ENCODE assay signal across 9 cellular contexts in genomic region chr13:114109646-114110045, GRCh38. TPM values are rescaled to one million over a fixed set of nuclear protein-coding genes. Genes with fewer than 3 reads are reported as not detected.
DNase-seq lines count a peak whose midpoint lies in the region; ATAC-seq and TF ChIP-seq lines count a peak whose summit lies in the region.
"Had no signal": no experiment of that assay in that cellular context is flagged by ENCODE, and none has a peak within 500 bp of the region (broad histone marks: within the 10 kb centered on the region; RNA-seq: fewer than 3 reads in every experiment).

No MANE protein-coding gene starts in this region.

- no peak overlapping the region for H2BK15ac ChIP-seq in mesenchymal stem cell (ENCODE audit: low read depth, poor library complexity, severe bottlenecking)

- H3K4me1 Mint-ChIP-seq in activated naive CD4-positive, alpha-beta T cell treated with anti-CD3 and anti-CD28 coated beads, Interleukin-2, amount 10 ng/mL, durations not matched to agents 7 days and 5 days, result peaks cover 69% of the 10 kb centered on the region

- H3K27me3 ChIP-seq in mesenchymal stem cell (ENCODE audit: control insufficient read depth in 1 of 2, insufficient read depth in 1 of 2, low read length in 2 of 2) (no peaks in the 10 kb centered on the region), upper lobe of right lung (no peaks in the 10 kb centered on the region)

- peak overlapping the region; percentile 63 for H2AK5ac ChIP-seq in mesenchymal stem cell (ENCODE audit: low read length, severe bottlenecking)

- peak overlapping the region in 1 of 2 experiments; percentile 0 for H3K14ac ChIP-seq in mesenchymal stem cell (ENCODE audit: low read length in 2 of 2)

- peaks cover 69% of the 10 kb centered on the region for H3K36me3 Mint-ChIP-seq in activated naive CD4-positive, alpha-beta T cell treated with anti-CD3 and anti-CD28 coated beads, Interleukin-2, amount 10 ng/mL, durations not matched to agents 7 days and 5 days

- H2AFZ ChIP-seq in mesenchymal stem cell (ENCODE audit: low read depth, low read length), result no peak overlapping the region

- intact Hi-C loops in upper lobe of right lung (cut with DNase I), result no loop called here

- peak overlapping the region; percentile 71 for H3K27ac ChIP-seq in mesenchymal stem cell (ENCODE audit: low read length, poor library complexity, severe bottlenecking)
- no peak overlapping the region for H3K27ac ChIP-seq in upper lobe of right lung

- H3K18ac ChIP-seq in mesenchymal stem cell (ENCODE audit: low read depth in 1 of 2, low read length in 2 of 2), result peak overlapping the region; percentile 54 to 75

- H3K4me2 ChIP-seq in mesenchymal stem cell (ENCODE audit: low read length, poor library complexity, severe bottlenecking), result no peak overlapping the region

- H2BK12ac ChIP-seq in mesenchymal stem cell (ENCODE audit: low read length in 2 of 2), result peak overlapping the region in 1 of 2 experiments; percentile 85

- peak overlapping the region; percentile 98 for H3K27ac Mint-ChIP-seq in activated naive CD4-positive, alpha-beta T cell treated with anti-CD3 and anti-CD28 coated beads, Interleukin-2, amount 10 ng/mL, durations not matched to agents 7 days and 5 days

- no peak overlapping the region for H2BK5ac ChIP-seq in mesenchymal stem cell (ENCODE audit: low read depth, low read length, poor library complexity, severe bottlenecking)

- H3K9me3 Mint-ChIP-seq in activated naive CD4-positive, alpha-beta T cell treated with anti-CD3 and anti-CD28 coated beads, Interleukin-2, amount 10 ng/mL, durations not matched to agents 7 days and 5 days, result peaks cover 2% of the 10 kb centered on the region

- no peaks in the 10 kb centered on the region for H3K79me1 ChIP-seq in mesenchymal stem cell (replicated peaks; ENCODE audit: low read length, poor library complexity, severe bottlenecking)

- H3K4me1 ChIP-seq in mesenchymal stem cell (ENCODE audit: control insufficient read depth, insufficient read depth, low read depth, low read length), result peaks cover 78% of the 10 kb centered on the region
- peaks cover 20% of the 10 kb centered on the region for H3K4me1 ChIP-seq in upper lobe of right lung

- peak; percentile 56 for DNase-seq in activated naive CD4-positive, alpha-beta T cell treated with Interleukin-2 at 50 U/mL for 16 hours
- no peak for DNase-seq in activated naive CD4-positive, alpha-beta T cell (lab: John Stamatoyannopoulos, UW)
- DNase-seq in activated naive CD4-positive, alpha-beta T cell treated with anti-CD3 and anti-CD28 coated beads, Interleukin-2, amount 10 ng/mL, durations not matched to agents 7 days and 5 days, result no peak
- DNase-seq in mesenchymal stem cell, result no peak
- DNase-seq in upper lobe of right lung, result peak; percentile 64
- DNase-seq in NCI-H2227 treated with DMSO at 0.1 percent for 48 hours (lab: John Stamatoyannopoulos, UW), result no peak
- DNase-seq: NCI-H1930 had no signal

- ATAC-seq in upper lobe of right lung (no peak), GM18867 (IDR thresholded peaks at IDR 0.05; ENCODE audit: unreplicated experiment) (no peak), GM21390 (IDR thresholded peaks at IDR 0.05; ENCODE audit: unreplicated experiment) (no peak)

- H3K9me3 ChIP-seq in mesenchymal stem cell (ENCODE audit: control insufficient read depth, low read length) (no peaks in the 10 kb centered on the region), upper lobe of right lung (no peaks in the 10 kb centered on the region)

- H2BK120ac ChIP-seq in mesenchymal stem cell (ENCODE audit: low read depth, low read length), result peak overlapping the region; percentile 39

- H3K9ac ChIP-seq in mesenchymal stem cell (ENCODE audit: low read length), result peak overlapping the region; percentile 36

- 88% methylated on average over 17 of the region's 24 CpGs for WGBS in mesenchymal stem cell

- CTCF ChIA-PET in activated naive CD4-positive, alpha-beta T cell treated with anti-CD3 and anti-CD28 coated beads, Interleukin-2, amount 10 ng/mL, durations not matched to agents 7 days and 5 days (lab: Charles Lee), result interaction anchor here (0.8 to 2.4 kb wide), 6 partner anchors 33 to 293 kb away, joined by 3 to 9 read pairs (median 4); no protein-coding TSS in a partner anchor

- H3K4me3 ChIP-seq in mesenchymal stem cell (ENCODE audit: insufficient read depth in 1 of 2, low read depth in 1 of 2, low read length in 2 of 2) (no peak overlapping the region), upper lobe of right lung (no peak overlapping the region)

- H3K27me3 Mint-ChIP-seq in activated naive CD4-positive, alpha-beta T cell treated with anti-CD3 and anti-CD28 coated beads, Interleukin-2, amount 10 ng/mL, durations not matched to agents 7 days and 5 days, result no peaks in the 10 kb centered on the region

- H4K8ac ChIP-seq in mesenchymal stem cell (ENCODE audit: low read length), result peak overlapping the region; percentile 64

- H3K36me3 ChIP-seq in mesenchymal stem cell (ENCODE audit: control insufficient read depth in 1 of 2, insufficient read depth in 2 of 2, low read depth in 1 of 2, low read length in 2 of 2) (peaks cover 26 to 43% of the 10 kb centered on the region in 2 experiments), upper lobe of right lung (no peaks in the 10 kb centered on the region)

- TF ChIP-seq CTCF in upper lobe of right lung (IDR thresholded peaks at IDR 0.05), result no peak

- H3K23ac ChIP-seq in mesenchymal stem cell (ENCODE audit: low read length in 2 of 2), result no peak overlapping the region

- H3K4me3 Mint-ChIP-seq in activated naive CD4-positive, alpha-beta T cell treated with anti-CD3 and anti-CD28 coated beads, Interleukin-2, amount 10 ng/mL, durations not matched to agents 7 days and 5 days, result peak overlapping the region; percentile 67

- peak overlapping the region; percentile 55 to 90 for H3K4ac ChIP-seq in mesenchymal stem cell (ENCODE audit: low read depth in 1 of 2, low read length in 2 of 2)

- peak overlapping the region; percentile 43 for H4K91ac ChIP-seq in mesenchymal stem cell (ENCODE audit: low read length)

RNA-seq across cellular contexts. Expression of gene RASA3, which starts 22.8 kb away (rescaled TPM):
- 44.2 TPM for polyA plus RNA-seq in mesenchymal stem cell (2013, experiment 1 of 2)
- polyA plus RNA-seq in mesenchymal stem cell (2013, experiment 2 of 2), result 43.9 TPM
- 17.3 TPM for total RNA-seq in upper lobe of right lung

Comparison
In these comparisons a context has a peak if more than half of its experiments do, and no peak if none do; other contexts are left out.
1. DNase-seq: peak in activated naive CD4-positive, alpha-beta T cell treated with Interleukin-2 at 50 U/mL for 16 hours (single experiment) and upper lobe of right lung (single experiment); none in activated naive CD4-positive, alpha-beta T cell (0 of 4), activated naive CD4-positive, alpha-beta T cell treated with anti-CD3 and anti-CD28 coated beads, Interleukin-2, amount 10 ng/mL, durations not matched to agents 7 days and 5 days (single experiment), mesenchymal stem cell (single experiment) and NCI-H2227 treated with DMSO at 0.1 percent for 48 hours (single experiment).